In the genomic region with DNA sequence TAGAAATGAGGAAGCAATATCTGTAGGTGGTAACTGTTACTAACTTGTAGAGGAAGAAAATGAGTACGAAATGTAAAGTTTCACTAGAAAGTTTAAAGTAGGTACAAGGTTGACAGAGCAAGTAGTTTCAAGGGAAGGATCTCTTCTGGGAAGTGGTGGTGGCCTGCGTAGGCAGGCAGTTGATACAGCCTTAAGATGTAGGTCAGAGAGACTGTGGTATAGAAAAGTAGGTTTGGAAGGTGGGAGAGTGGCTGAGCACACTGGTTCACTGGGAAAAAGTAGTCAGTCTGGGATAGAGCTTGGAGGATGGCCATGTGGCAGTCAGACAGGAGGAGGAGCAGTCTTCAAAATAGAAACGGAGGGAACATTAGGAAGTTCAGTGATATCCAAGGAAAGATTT, we compare ENCODE assay signal across 16 cellular contexts. TPM values are rescaled to one million over a fixed set of nuclear protein-coding genes. Genes with fewer than 3 reads are reported as not detected.
DNase-seq lines count a peak whose midpoint lies in the region; ATAC-seq and TF ChIP-seq lines count a peak whose summit lies in the region.
"Had no signal": no experiment of that assay in that cellular context is flagged by ENCODE, and none has a peak within 500 bp of the region (broad histone marks: within the 10 kb centered on the region; RNA-seq: fewer than 3 reads in every experiment).

No MANE protein-coding gene starts in this region.

- H3K9me3 Mint-ChIP-seq in activated CD4-positive, alpha-beta T cell treated with anti-CD3 and anti-CD28 coated beads, Interleukin-2, amount 10 ng/mL, durations not matched to agents 24 days and 14 days, result no peaks in the 10 kb centered on the region
- peaks cover 6% of the 10 kb centered on the region for H3K9me3 Mint-ChIP-seq in activated CD4-positive, alpha-beta T cell treated with anti-CD3 and anti-CD28 coated beads, Interleukin-2, amount 10 ng/mL, durations not matched to agents 7 days and 5 days
- no peaks in the 10 kb centered on the region for H3K9me3 Mint-ChIP-seq in T-helper 1 cell treated with Interleukin-12 subunit alpha and Interleukin-12 subunit beta and Interleukin-4 antibody, amounts not matched to agents 30 μg/mL and 1 μg/mL, for 36 hours
- H3K9me3 Mint-ChIP-seq: central memory CD8-positive, alpha-beta T cell; endodermal cell had no signal

- ATAC-seq in gastroesophageal sphincter, result peak; percentile 55
- ATAC-seq: sciatic nerve had no signal

- peaks cover 52% of the 10 kb centered on the region for H3K4me1 Mint-ChIP-seq in activated CD4-positive, alpha-beta T cell treated with anti-CD3 and anti-CD28 coated beads, Interleukin-2, amount 10 ng/mL, durations not matched to agents 24 days and 14 days
- peaks cover 36% of the 10 kb centered on the region for H3K4me1 Mint-ChIP-seq in activated CD4-positive, alpha-beta T cell treated with anti-CD3 and anti-CD28 coated beads, Interleukin-2, amount 10 ng/mL, durations not matched to agents 7 days and 5 days
- H3K4me1 Mint-ChIP-seq in T-helper 1 cell treated with Interleukin-12 subunit alpha and Interleukin-12 subunit beta and Interleukin-4 antibody, amounts not matched to agents 30 μg/mL and 1 μg/mL, for 36 hours (ENCODE audit: low read depth), result peaks cover 49% of the 10 kb centered on the region

- H3K27me3 Mint-ChIP-seq in activated CD4-positive, alpha-beta T cell treated with anti-CD3 and anti-CD28 coated beads, Interleukin-2, amount 10 ng/mL, durations not matched to agents 24 days and 14 days, result no peaks in the 10 kb centered on the region
- no peaks in the 10 kb centered on the region for H3K27me3 Mint-ChIP-seq in activated CD4-positive, alpha-beta T cell treated with anti-CD3 and anti-CD28 coated beads, Interleukin-2, amount 10 ng/mL, durations not matched to agents 7 days and 5 days
- no peaks in the 10 kb centered on the region for H3K27me3 Mint-ChIP-seq in T-helper 1 cell treated with Interleukin-12 subunit alpha and Interleukin-12 subunit beta and Interleukin-4 antibody, amounts not matched to agents 30 μg/mL and 1 μg/mL, for 36 hours (ENCODE audit: low read depth)
- H3K27me3 Mint-ChIP-seq: central memory CD8-positive, alpha-beta T cell had no signal

- TF ChIP-seq CTCF in gastroesophageal sphincter (IDR thresholded peaks at IDR 0.05), result no peak
- no peak for TF ChIP-seq CTCF in neutrophil (IDR thresholded peaks at IDR 0.05)

- no peak overlapping the region for H3K4me3 ChIP-seq in gastroesophageal sphincter
- no peak overlapping the region for H3K4me3 ChIP-seq in neutrophil (ENCODE audit: low read depth in 1 of 2, low read length in 1 of 2)

- POLR2A ChIA-PET in activated CD4-positive, alpha-beta T cell treated with anti-CD3 and anti-CD28 coated beads, Interleukin-2, amount 10 ng/mL, durations not matched to agents 7 days and 5 days (lab: Charles Lee), result no interaction called here

- no peak for TF ChIP-seq POLR2A in gastroesophageal sphincter (IDR thresholded peaks at IDR 0.05)

- DNase-seq in activated CD4-positive, alpha-beta T cell treated with anti-CD3 and anti-CD28 coated beads, Interleukin-2, amount 10 ng/mL, durations not matched to agents 24 days and 14 days, result no peak
- DNase-seq in activated CD4-positive, alpha-beta T cell treated with anti-CD3 and anti-CD28 coated beads, Interleukin-2, amount 10 ng/mL, durations not matched to agents 7 days and 5 days, result no peak
- DNase-seq in mucosa of gallbladder (ENCODE audit: low spot score), result no peak
- DNase-seq in NCI-H2196 treated with DMSO at 0.1 percent for 48 hours (lab: John Stamatoyannopoulos, UW; ENCODE audit: unreplicated experiment), result no peak
- no peak for DNase-seq in COLO668 (lab: John Stamatoyannopoulos, UW; ENCODE audit: unreplicated experiment)
- DNase-seq: COR-L47; endodermal cell; NCI-H1694; NCI-H524 treated with DMSO at 0.1 percent for 48 hours; stimulated activated CD4-positive, alpha-beta T cell treated with anti-CD3 and anti-CD28 coated beads, Interleukin-4, amount 100 ng/mL, for 24 hours; trophoblast cell had no signal

- no peaks in the 10 kb centered on the region for H3K27me3 ChIP-seq in gastroesophageal sphincter
- H3K27me3 ChIP-seq in neutrophil, result no peaks in the 10 kb centered on the region

- intact Hi-C loops in activated CD4-positive, alpha-beta T cell treated with anti-CD3 and anti-CD28 coated beads, Interleukin-2, amount 10 ng/mL, durations not matched to agents 24 days and 14 days (cut with micrococcal nuclease), result loop anchor here (5.0 kb wide), 1 partner anchor 158 kb away; a partner anchor contains a TSS

- H3K36me3 Mint-ChIP-seq in activated CD4-positive, alpha-beta T cell treated with anti-CD3 and anti-CD28 coated beads, Interleukin-2, amount 10 ng/mL, durations not matched to agents 24 days and 14 days (ENCODE audit: low read depth), result peaks cover 84% of the 10 kb centered on the region
- H3K36me3 Mint-ChIP-seq in activated CD4-positive, alpha-beta T cell treated with anti-CD3 and anti-CD28 coated beads, Interleukin-2, amount 10 ng/mL, durations not matched to agents 7 days and 5 days (ENCODE audit: low read depth), result peaks cover 81% of the 10 kb centered on the region
- H3K36me3 Mint-ChIP-seq in T-helper 1 cell treated with Interleukin-12 subunit alpha and Interleukin-12 subunit beta and Interleukin-4 antibody, amounts not matched to agents 30 μg/mL and 1 μg/mL, for 36 hours (ENCODE audit: low read depth), result peaks cover 64% of the 10 kb centered on the region

- no peaks in the 10 kb centered on the region for H3K9me3 ChIP-seq in gastroesophageal sphincter
- H3K9me3 ChIP-seq in neutrophil, result no peaks in the 10 kb centered on the region

- 46 to 60% methylated on average over 3 of the region's 3 CpGs for WGBS in gastroesophageal sphincter (ENCODE audit: low coverage in 1 of 2), 2 donors

- H3K36me3 ChIP-seq in gastroesophageal sphincter, result peaks cover 13 to 89% of the 10 kb centered on the region in 2 donors
- peaks cover 87% of the 10 kb centered on the region for H3K36me3 ChIP-seq in neutrophil

- TF ChIP-seq EP300 in gastroesophageal sphincter (IDR thresholded peaks at IDR 0.05), result no peak

- peak overlapping the region; percentile 74 for H3K27ac Mint-ChIP-seq in activated CD4-positive, alpha-beta T cell treated with anti-CD3 and anti-CD28 coated beads, Interleukin-2, amount 10 ng/mL, durations not matched to agents 24 days and 14 days
- no peak overlapping the region for H3K27ac Mint-ChIP-seq in activated CD4-positive, alpha-beta T cell treated with anti-CD3 and anti-CD28 coated beads, Interleukin-2, amount 10 ng/mL, durations not matched to agents 7 days and 5 days
- H3K27ac Mint-ChIP-seq in T-helper 1 cell treated with Interleukin-12 subunit alpha and Interleukin-12 subunit beta and Interleukin-4 antibody, amounts not matched to agents 30 μg/mL and 1 μg/mL, for 36 hours, result peak overlapping the region; percentile 82
- H3K27ac Mint-ChIP-seq: endodermal cell had no signal

- H3K4me3 Mint-ChIP-seq in activated CD4-positive, alpha-beta T cell treated with anti-CD3 and anti-CD28 coated beads, Interleukin-2, amount 10 ng/mL, durations not matched to agents 24 days and 14 days, result peak overlapping the region; percentile 49
- H3K4me3 Mint-ChIP-seq in activated CD4-positive, alpha-beta T cell treated with anti-CD3 and anti-CD28 coated beads, Interleukin-2, amount 10 ng/mL, durations not matched to agents 7 days and 5 days, result no peak overlapping the region
- peak overlapping the region; percentile 52 for H3K4me3 Mint-ChIP-seq in T-helper 1 cell treated with Interleukin-12 subunit alpha and Interleukin-12 subunit beta and Interleukin-4 antibody, amounts not matched to agents 30 μg/mL and 1 μg/mL, for 36 hours
- H3K4me3 Mint-ChIP-seq: central memory CD8-positive, alpha-beta T cell; endodermal cell had no signal

- peak overlapping the region; percentile 53 to 66 (median 56) for H3K27ac ChIP-seq in gastroesophageal sphincter
- H3K27ac ChIP-seq in neutrophil, result peak overlapping the region; percentile 57

- CTCF ChIA-PET in activated CD4-positive, alpha-beta T cell treated with anti-CD3 and anti-CD28 coated beads, Interleukin-2, amount 10 ng/mL, durations not matched to agents 7 days and 5 days (lab: Charles Lee), result interaction anchor here (1.2 kb wide), 1 partner anchor 319 kb away, joined by 3 read pairs; no protein-coding TSS in a partner anchor

- H3K4me1 ChIP-seq in gastroesophageal sphincter (peaks cover 10 to 48% (median 22%) of the 10 kb centered on the region in 3 donors), neutrophil (ENCODE audit: control insufficient read depth in 1 of 2, insufficient read depth in 1 of 2, low read depth in 1 of 2, low read length in 1 of 2) (peaks cover 0 to 22% of the 10 kb centered on the region in 2 experiments)

RNA-seq across cellular contexts. Expression of a gene that starts 23.5 kb away (rescaled TPM):
- total RNA-seq in activated CD4-positive, alpha-beta T cell treated with anti-CD3 and anti-CD28 coated beads, Interleukin-2, amount 10 ng/mL, durations not matched to agents 24 days and 14 days, result 69.6 and 74.0 TPM in 2 replicates
- 10 to 100 TPM; 86.1 to 86.9 TPM for total RNA-seq in activated CD4-positive, alpha-beta T cell treated with anti-CD3 and anti-CD28 coated beads, Interleukin-2, amount 10 ng/mL, durations not matched to agents 7 days and 5 days
- 10 to 100 TPM; 40.5 to 81.8 (median 63.2) TPM for total RNA-seq in gastroesophageal sphincter
- total RNA-seq in mucosa of gallbladder, result 87.4 TPM
